Comparison of ENCODE assay signal across 1 cellular context in genomic region chr11:5507177-5507576, GRCh38.
TF ChIP-seq lines count a peak whose summit lies in the region.

No MANE protein-coding gene starts in this region.

TF ChIP-seq in GM23338, 12 proteins besides CTCF, POLR2A, EP300 and RAD21 (continued from another document):
- TF ChIP-seq REST (IDR thresholded peaks at IDR 0.05; ENCODE audit: unreplicated experiment) (no peak), EZH2phosphoT487 (IDR thresholded peaks at IDR 0.05; ENCODE audit: unreplicated experiment) (no peak), ETS1 (IDR thresholded peaks at IDR 0.05) (no peak), STAT1 (IDR thresholded peaks at IDR 0.05; ENCODE audit: unreplicated experiment) (no peak), ZNF114 (CRISPR knock-in tag; IDR thresholded peaks at IDR 0.05) (no peak), ZNF462 (CRISPR knock-in tag; IDR thresholded peaks at IDR 0.05) (no peak), NANOG (IDR thresholded peaks at IDR 0.05; ENCODE audit: borderline replicate concordance) (no peak), ZNF331 (CRISPR knock-in tag; IDR thresholded peaks at IDR 0.05; ENCODE audit: low read depth) (no peak), POLR2AphosphoS5 (IDR thresholded peaks at IDR 0.05; ENCODE audit: low read depth) (no peak), CREB1 (CRISPR knock-in tag; IDR thresholded peaks at IDR 0.05; ENCODE audit: low read depth) (no peak), EZH2 (IDR thresholded peaks at IDR 0.05; ENCODE audit: low read depth, unreplicated experiment) (no peak)
